In genomic region chr6:14865609-14866100, GRCh38 we compare ENCODE assay signal across 9 cellular contexts.
A peak's percentile ranks its signal among the peaks of the same experiment; 100 is the strongest.
DNase-seq lines count a peak whose midpoint lies in the region; ATAC-seq, FAIRE-seq and TF ChIP-seq lines count a peak whose summit lies in the region.
"Had no signal": no experiment of that assay in that cellular context is flagged by ENCODE, and none has a peak within 500 bp of the region (broad histone marks: within the 10 kb centered on the region; RNA-seq: fewer than 3 reads in every experiment).

No MANE protein-coding gene starts in this region.

- peak overlapping the region; percentile 39 for H3K27ac Mint-ChIP-seq in activated CD4-positive, alpha-beta T cell treated with anti-CD3 and anti-CD28 coated beads, Interleukin-2, amount 10 ng/mL, durations not matched to agents 24 days and 14 days
- peak overlapping the region; percentile 4 for H3K27ac Mint-ChIP-seq in osteocyte (ENCODE audit: unreplicated experiment)

- no peaks in the 10 kb centered on the region for H3K27me3 Mint-ChIP-seq in activated CD4-positive, alpha-beta T cell treated with anti-CD3 and anti-CD28 coated beads, Interleukin-2, amount 10 ng/mL, durations not matched to agents 24 days and 14 days
- H3K27me3 Mint-ChIP-seq in osteocyte (ENCODE audit: unreplicated experiment) = peaks cover 7% of the 10 kb centered on the region

- H3K27ac ChIP-seq in K562 (ENCODE audit: extremely low read depth, low read depth, low read length) = no peak overlapping the region
- H3K27ac ChIP-seq: SJCRH30 had no signal

- peaks cover 4% of the 10 kb centered on the region for H3K9me3 Mint-ChIP-seq in activated CD4-positive, alpha-beta T cell treated with anti-CD3 and anti-CD28 coated beads, Interleukin-2, amount 10 ng/mL, durations not matched to agents 24 days and 14 days
- no peaks in the 10 kb centered on the region for H3K9me3 Mint-ChIP-seq in osteocyte (ENCODE audit: unreplicated experiment)

- in situ Hi-C loops in K562 (cut with MboI) = no loop called here

- no peak overlapping the region for H3K4me3 ChIP-seq in K562
- H3K4me3 ChIP-seq: SJCRH30 had no signal

- no peaks in the 10 kb centered on the region for H4K20me1 ChIP-seq in K562 (replicated peaks; ENCODE audit: control insufficient read depth, insufficient read depth, low read length)

- TF ChIP-seq POLR2A in K562 (conservative IDR thresholded peaks at IDR 0.05) = no peak

- 0 out of 2 replicates have a peak overlapping the region, but pooled peaks have one; percentile 9 for H3K4me2 ChIP-seq in K562 (ENCODE audit: insufficient read depth, low read length)

- TF ChIP-seq RAD21 in K562 (CRISPR knock-in tag; conservative IDR thresholded peaks at IDR 0.05 in 1 of 2, IDR thresholded peaks at IDR 0.05 in 1 of 2) = 0 out of 4 replicates have a peak, but pooled peaks of 1 of the 2 experiments have one; percentile 18

- intact Hi-C loops in activated CD4-positive, alpha-beta T cell treated with anti-CD3 and anti-CD28 coated beads, Interleukin-2, amount 10 ng/mL, durations not matched to agents 24 days and 14 days (cut with micrococcal nuclease) = no loop called here
- intact Hi-C loops in K562 (cut with micrococcal nuclease) = loop anchor here (10.0 kb wide), 2 partner anchors 219 to 529 kb away; no protein-coding TSS in a partner anchor

- H3K36me3 ChIP-seq in K562 (ENCODE audit: control insufficient read depth, insufficient read depth, low read length) = no peaks in the 10 kb centered on the region
- H3K36me3 ChIP-seq: SJCRH30 had no signal

- DNase-seq in activated CD4-positive, alpha-beta T cell treated with anti-CD3 and anti-CD28 coated beads, Interleukin-2, amount 10 ng/mL, durations not matched to agents 24 days and 14 days = no peak
- no peak for DNase-seq in activated CD4-positive, alpha-beta T cell treated with anti-CD3 and anti-CD28 coated beads for 4 hours
- DNase-seq in NOMO-1 treated with DMSO at 0.1 percent for 48 hours (lab: John Stamatoyannopoulos, UW; ENCODE audit: unreplicated experiment) (peak; percentile 95), K562 (ENCODE audit: extremely low read depth in 1 of 4, low spot score in 3 of 4) (peak in 3 of 4 experiments; percentile 25 to 32 (median 29)), osteocyte (ENCODE audit: extremely low spot score, unreplicated experiment) (no peak), RPMI8226 (no peak)
- DNase-seq: SJCRH30 had no signal

- TF ChIP-seq EP300 in K562 (IDR thresholded peaks at IDR 0.05; ENCODE audit: low read length) = no peak

- H3K36me3 Mint-ChIP-seq in activated CD4-positive, alpha-beta T cell treated with anti-CD3 and anti-CD28 coated beads, Interleukin-2, amount 10 ng/mL, durations not matched to agents 24 days and 14 days (ENCODE audit: low read depth) = no peaks in the 10 kb centered on the region
- no peaks in the 10 kb centered on the region for H3K36me3 Mint-ChIP-seq in osteocyte (ENCODE audit: unreplicated experiment)

- no TSS peak for BruUV-seq in K562 (replicated peaks; lab: Mats Ljungman, UMichigan)

- peak overlapping the region in 1 of 2 experiments; percentile 22; a peak in 1 of 4 replicates for H3K9ac ChIP-seq in K562 (ENCODE audit: insufficient read depth in 1 of 2, low read depth in 2 of 2, low read length in 2 of 2)

- H3K27me3 ChIP-seq in K562 (ENCODE audit: control insufficient read depth in 2 of 2, insufficient read depth in 2 of 2, low read length in 2 of 2) = no peaks in the 10 kb centered on the region
- H3K27me3 ChIP-seq: SJCRH30 had no signal

- H3K9me3 ChIP-seq in K562 (replicated peaks; ENCODE audit: control insufficient read depth, insufficient read depth, low read depth, low read length) = no peaks in the 10 kb centered on the region
- H3K9me3 ChIP-seq: SJCRH30 had no signal

- FAIRE-seq in K562 (lab: Jason Lieb, UNC) = no peak

- ATAC-seq in K562 = peak; percentile 64
- no peak for ATAC-seq in GM21825 (IDR thresholded peaks at IDR 0.05; ENCODE audit: unreplicated experiment)
- ATAC-seq in GM21390 (IDR thresholded peaks at IDR 0.05; ENCODE audit: unreplicated experiment) = no peak

- no peak overlapping the region for H3K4me3 Mint-ChIP-seq in activated CD4-positive, alpha-beta T cell treated with anti-CD3 and anti-CD28 coated beads, Interleukin-2, amount 10 ng/mL, durations not matched to agents 24 days and 14 days
- H3K4me3 Mint-ChIP-seq in osteocyte (ENCODE audit: unreplicated experiment) = no peak overlapping the region

- peaks cover 25% of the 10 kb centered on the region for H3K4me1 Mint-ChIP-seq in activated CD4-positive, alpha-beta T cell treated with anti-CD3 and anti-CD28 coated beads, Interleukin-2, amount 10 ng/mL, durations not matched to agents 24 days and 14 days
- H3K4me1 Mint-ChIP-seq in osteocyte (ENCODE audit: unreplicated experiment) = peaks cover 5% of the 10 kb centered on the region

- POLR2A ChIA-PET in K562 (lab: Yijun Ruan, JAX) = interaction anchor here (0.5 to 0.6 kb wide), 2 partner anchors 79 to 308 kb away, joined by 3 read pairs; no protein-coding TSS in a partner anchor

- peaks cover 4 to 31% of the 10 kb centered on the region in 2 experiments; a peak in 4 of 5 replicates for H3K4me1 ChIP-seq in K562 (replicated peaks in 1 of 2; ENCODE audit: control insufficient read depth in 2 of 2, insufficient read depth in 2 of 2, low read length in 2 of 2)
- H3K4me1 ChIP-seq: SJCRH30 had no signal

- TF ChIP-seq CTCF in K562 (IDR thresholded peaks at IDR 0.05 in 2 of 3, conservative IDR thresholded peaks at IDR 0.05 in 1 of 3; ENCODE audit: insufficient read depth in 2 of 3, low read depth in 1 of 3, low read length in 3 of 3) (no peak), osteocyte (IDR thresholded peaks at IDR 0.05) (no peak)

- CTCF ChIA-PET in K562 (lab: Yijun Ruan, JAX; ENCODE audit: low intra/inter-chr PET ratio) = no interaction called here

- H3K9me1 ChIP-seq in K562 (ENCODE audit: control insufficient read depth, insufficient read depth, low read length) = no peaks in the 10 kb centered on the region

- no peaks in the 10 kb centered on the region for H3K79me2 ChIP-seq in K562 (ENCODE audit: control insufficient read depth, insufficient read depth, low read length)

- 37% methylated on average over 5 of the region's 5 CpGs for WGBS in K562 (ENCODE audit: insufficient coverage, low coverage, missing lambda C conversion rate)

- peak overlapping the region; percentile 45 for H2AFZ ChIP-seq in K562 (ENCODE audit: low read depth, low read length)

TF ChIP-seq in K562, 482 proteins besides CTCF, POLR2A, EP300 and RAD21 (continues in another document):
- TF ChIP-seq CREB5 (CRISPR knock-in tag; IDR thresholded peaks at IDR 0.05) (no peak), GATAD2A (IDR thresholded peaks at IDR 0.05) (no peak), RHOXF2B (CRISPR knock-in tag; conservative IDR thresholded peaks at IDR 0.05) (no peak), PTTG1 (tag; IDR thresholded peaks at IDR 0.05; ENCODE audit: low read depth) (no peak), GABPB2 (CRISPR knock-in tag; conservative IDR thresholded peaks at IDR 0.05) (no peak), ZNF766 (CRISPR knock-in tag; conservative IDR thresholded peaks at IDR 0.05) (no peak), CEBPG (CRISPR knock-in tag; IDR thresholded peaks at IDR 0.05) (peak; percentile 68), CEBPG (tag; conservative IDR thresholded peaks at IDR 0.05 in 1 of 2, IDR thresholded peaks at IDR 0.05 in 1 of 2) (peak; percentile 50 to 83), MLX (CRISPR knock-in tag; conservative IDR thresholded peaks at IDR 0.05) (no peak), NCOA1 (IDR thresholded peaks at IDR 0.05; ENCODE audit: low read depth) (no peak), MXD1 (CRISPR knock-in tag; IDR thresholded peaks at IDR 0.05; ENCODE audit: borderline replicate concordance, poor library complexity, severe bottlenecking) (no peak), SMAD2 (IDR thresholded peaks at IDR 0.05; ENCODE audit: low read depth, low read length) (no peak), ZNF143 (CRISPR knock-in tag; IDR thresholded peaks at IDR 0.05) (no peak), ZNF197 (CRISPR knock-in tag; IDR thresholded peaks at IDR 0.05; ENCODE audit: low read depth) (no peak), RBM39 (optimal IDR thresholded peaks at IDR 0.05; ENCODE audit: low read depth, low read length) (no peak), CBX3 (IDR thresholded peaks at IDR 0.05; ENCODE audit: borderline replicate concordance in 1 of 2, low read length in 2 of 2) (no peak), SMAD4 (CRISPR knock-in tag; conservative IDR thresholded peaks at IDR 0.05) (peak; percentile 59), RNF2 (IDR thresholded peaks at IDR 0.05) (no peak), BACH1 (tag; IDR thresholded peaks at IDR 0.05) (peak; percentile 24; the same call in 1 of the 2 replicates), NONO (IDR thresholded peaks at IDR 0.05; ENCODE audit: low read depth in 2 of 2, low read length in 1 of 2) (no peak), CTBP1 (IDR thresholded peaks at IDR 0.05; ENCODE audit: borderline replicate concordance) (0 out of 2 replicates have a peak, but pooled peaks have one; percentile 42)

Comparison
In these comparisons a context has a peak if more than half of its experiments do, and no peak if none do; other contexts are left out.
1. DNase-seq: peak in NOMO-1 treated with DMSO at 0.1 percent for 48 hours (single experiment) and K562 (3 of 4); none in activated CD4-positive, alpha-beta T cell treated with anti-CD3 and anti-CD28 coated beads, Interleukin-2, amount 10 ng/mL, durations not matched to agents 24 days and 14 days (single experiment), activated CD4-positive, alpha-beta T cell treated with anti-CD3 and anti-CD28 coated beads for 4 hours (0 of 2), osteocyte (single experiment) and RPMI8226 (single experiment).